ENCODE assay signal across 1 cellular context in the genomic region with DNA sequence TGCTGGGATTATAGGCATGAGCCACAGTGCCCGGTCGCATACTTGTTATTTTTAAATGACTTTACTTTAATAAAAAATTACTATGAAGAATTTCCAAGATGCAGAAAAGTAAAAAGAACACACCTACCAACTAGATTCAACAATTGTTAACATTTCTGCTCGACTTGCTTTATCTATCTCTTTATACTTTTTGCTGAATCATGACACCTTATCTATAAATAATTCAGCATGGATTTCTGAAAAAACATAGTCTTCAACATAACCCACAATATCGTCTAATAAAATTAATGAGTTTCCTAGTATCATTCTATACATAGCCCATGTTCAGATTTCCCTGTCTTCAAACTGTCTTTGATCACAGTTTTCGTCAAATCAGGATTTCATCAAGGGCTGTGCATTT.
TF ChIP-seq lines count a peak whose summit lies in the region.

No MANE protein-coding gene starts in this region.

TF ChIP-seq in K562, 482 proteins besides CTCF, POLR2A, EP300 and RAD21 (continued from another document):
- TF ChIP-seq, protein P1, sequence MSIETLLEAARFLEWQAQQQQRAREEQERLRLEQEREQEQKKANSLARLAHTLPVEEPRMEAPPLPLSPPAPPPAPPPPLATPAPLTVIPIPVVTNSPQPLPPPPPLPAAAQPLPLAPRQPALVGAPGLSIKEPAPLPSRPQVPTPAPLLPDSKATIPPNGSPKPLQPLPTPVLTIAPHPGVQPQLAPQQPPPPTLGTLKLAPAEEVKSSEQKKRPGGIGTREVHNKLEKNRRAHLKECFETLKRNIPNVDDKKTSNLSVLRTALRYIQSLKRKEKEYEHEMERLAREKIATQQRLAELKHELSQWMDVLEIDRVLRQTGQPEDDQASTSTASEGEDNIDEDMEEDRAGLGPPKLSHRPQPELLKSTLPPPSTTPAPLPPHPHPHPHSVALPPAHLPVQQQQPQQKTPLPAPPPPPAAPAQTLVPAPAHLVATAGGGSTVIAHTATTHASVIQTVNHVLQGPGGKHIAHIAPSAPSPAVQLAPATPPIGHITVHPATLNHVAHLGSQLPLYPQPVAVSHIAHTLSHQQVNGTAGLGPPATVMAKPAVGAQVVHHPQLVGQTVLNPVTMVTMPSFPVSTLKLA (conservative IDR thresholded peaks at IDR 0.05), result no peak
- TF ChIP-seq, protein P2, sequence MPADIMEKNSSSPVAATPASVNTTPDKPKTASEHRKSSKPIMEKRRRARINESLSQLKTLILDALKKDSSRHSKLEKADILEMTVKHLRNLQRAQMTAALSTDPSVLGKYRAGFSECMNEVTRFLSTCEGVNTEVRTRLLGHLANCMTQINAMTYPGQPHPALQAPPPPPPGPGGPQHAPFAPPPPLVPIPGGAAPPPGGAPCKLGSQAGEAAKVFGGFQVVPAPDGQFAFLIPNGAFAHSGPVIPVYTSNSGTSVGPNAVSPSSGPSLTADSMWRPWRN (IDR thresholded peaks at IDR 0.05; ENCODE audit: low read depth), result no peak
- TF ChIP-seq, protein P3, sequence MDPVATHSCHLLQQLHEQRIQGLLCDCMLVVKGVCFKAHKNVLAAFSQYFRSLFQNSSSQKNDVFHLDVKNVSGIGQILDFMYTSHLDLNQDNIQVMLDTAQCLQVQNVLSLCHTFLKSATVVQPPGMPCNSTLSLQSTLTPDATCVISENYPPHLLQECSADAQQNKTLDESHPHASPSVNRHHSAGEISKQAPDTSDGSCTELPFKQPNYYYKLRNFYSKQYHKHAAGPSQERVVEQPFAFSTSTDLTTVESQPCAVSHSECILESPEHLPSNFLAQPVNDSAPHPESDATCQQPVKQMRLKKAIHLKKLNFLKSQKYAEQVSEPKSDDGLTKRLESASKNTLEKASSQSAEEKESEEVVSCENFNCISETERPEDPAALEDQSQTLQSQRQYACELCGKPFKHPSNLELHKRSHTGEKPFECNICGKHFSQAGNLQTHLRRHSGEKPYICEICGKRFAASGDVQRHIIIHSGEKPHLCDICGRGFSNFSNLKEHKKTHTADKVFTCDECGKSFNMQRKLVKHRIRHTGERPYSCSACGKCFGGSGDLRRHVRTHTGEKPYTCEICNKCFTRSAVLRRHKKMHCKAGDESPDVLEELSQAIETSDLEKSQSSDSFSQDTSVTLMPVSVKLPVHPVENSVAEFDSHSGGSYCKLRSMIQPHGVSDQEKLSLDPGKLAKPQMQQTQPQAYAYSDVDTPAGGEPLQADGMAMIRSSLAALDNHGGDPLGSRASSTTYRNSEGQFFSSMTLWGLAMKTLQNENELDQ (CRISPR knock-in tag; IDR thresholded peaks at IDR 0.05; ENCODE audit: borderline replicate concordance), result no peak
- TF ChIP-seq OTX1 (CRISPR knock-in tag; IDR thresholded peaks at IDR 0.05) (no peak), SRSF7 (optimal IDR thresholded peaks at IDR 0.05; ENCODE audit: low read depth, low read length) (no peak), ZNF212 (CRISPR knock-in tag; IDR thresholded peaks at IDR 0.05) (no peak), NEUROD1 (IDR thresholded peaks at IDR 0.05; ENCODE audit: borderline replicate concordance, low read depth, low read length, partially characterized antibody) (no peak), RBM39 (optimal IDR thresholded peaks at IDR 0.05; ENCODE audit: low read depth, low read length) (no peak), FOXM1 (IDR thresholded peaks at IDR 0.05; ENCODE audit: low read depth) (no peak), FOXM1 (CRISPR knock-in tag; IDR thresholded peaks at IDR 0.05; ENCODE audit: low read depth) (no peak), ZNF324 (CRISPR knock-in tag; IDR thresholded peaks at IDR 0.05) (no peak), ESRRA (IDR thresholded peaks at IDR 0.05; ENCODE audit: borderline replicate concordance, low read depth) (no peak), SETDB1 (IDR thresholded peaks at IDR 0.05; ENCODE audit: low read length) (no peak), RBM17 (IDR thresholded peaks at IDR 0.05; ENCODE audit: borderline replicate concordance, low read depth, low read length) (no peak), HMGN3 (IDR thresholded peaks at IDR 0.05; ENCODE audit: borderline replicate concordance, extremely low read depth, insufficient read length, low read depth, low read length) (no peak), JUN (IDR thresholded peaks at IDR 0.05; ENCODE audit: borderline replicate concordance, low read depth, low read length) (no peak), JUN (CRISPR knock-in tag; IDR thresholded peaks at IDR 0.05; ENCODE audit: borderline replicate concordance) (no peak), MTA1 (IDR thresholded peaks at IDR 0.05; ENCODE audit: borderline replicate concordance) (no peak), E2F3 (CRISPR knock-in tag; IDR thresholded peaks at IDR 0.05) (no peak), NFXL1 (CRISPR knock-in tag; IDR thresholded peaks at IDR 0.05) (no peak)
- TF ChIP-seq, protein P4, sequence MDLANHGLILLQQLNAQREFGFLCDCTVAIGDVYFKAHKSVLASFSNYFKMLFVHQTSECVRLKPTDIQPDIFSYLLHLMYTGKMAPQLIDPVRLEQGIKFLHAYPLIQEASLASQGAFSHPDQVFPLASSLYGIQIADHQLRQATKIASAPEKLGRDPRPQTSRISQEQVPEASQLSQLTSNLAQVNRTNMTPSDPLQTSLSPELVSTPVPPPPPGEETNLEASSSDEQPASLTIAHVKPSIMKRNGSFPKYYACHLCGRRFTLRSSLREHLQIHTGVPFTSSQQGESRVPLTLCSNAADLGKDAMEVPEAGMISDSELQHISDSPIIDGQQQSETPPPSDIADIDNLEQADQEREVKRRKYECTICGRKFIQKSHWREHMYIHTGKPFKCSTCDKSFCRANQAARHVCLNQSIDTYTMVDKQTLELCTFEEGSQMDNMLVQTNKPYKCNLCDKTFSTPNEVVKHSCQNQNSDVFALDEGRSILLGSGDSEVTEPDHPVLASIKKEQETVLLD (IDR thresholded peaks at IDR 0.05), result no peak
- TF ChIP-seq, protein P5, sequence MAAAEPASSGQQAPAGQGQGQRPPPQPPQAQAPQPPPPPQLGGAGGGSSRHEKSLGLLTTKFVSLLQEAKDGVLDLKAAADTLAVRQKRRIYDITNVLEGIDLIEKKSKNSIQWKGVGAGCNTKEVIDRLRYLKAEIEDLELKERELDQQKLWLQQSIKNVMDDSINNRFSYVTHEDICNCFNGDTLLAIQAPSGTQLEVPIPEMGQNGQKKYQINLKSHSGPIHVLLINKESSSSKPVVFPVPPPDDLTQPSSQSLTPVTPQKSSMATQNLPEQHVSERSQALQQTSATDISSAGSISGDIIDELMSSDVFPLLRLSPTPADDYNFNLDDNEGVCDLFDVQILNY (CRISPR knock-in tag; IDR thresholded peaks at IDR 0.05), result no peak
- TF ChIP-seq, protein P6, sequence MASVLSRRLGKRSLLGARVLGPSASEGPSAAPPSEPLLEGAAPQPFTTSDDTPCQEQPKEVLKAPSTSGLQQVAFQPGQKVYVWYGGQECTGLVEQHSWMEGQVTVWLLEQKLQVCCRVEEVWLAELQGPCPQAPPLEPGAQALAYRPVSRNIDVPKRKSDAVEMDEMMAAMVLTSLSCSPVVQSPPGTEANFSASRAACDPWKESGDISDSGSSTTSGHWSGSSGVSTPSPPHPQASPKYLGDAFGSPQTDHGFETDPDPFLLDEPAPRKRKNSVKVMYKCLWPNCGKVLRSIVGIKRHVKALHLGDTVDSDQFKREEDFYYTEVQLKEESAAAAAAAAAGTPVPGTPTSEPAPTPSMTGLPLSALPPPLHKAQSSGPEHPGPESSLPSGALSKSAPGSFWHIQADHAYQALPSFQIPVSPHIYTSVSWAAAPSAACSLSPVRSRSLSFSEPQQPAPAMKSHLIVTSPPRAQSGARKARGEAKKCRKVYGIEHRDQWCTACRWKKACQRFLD (CRISPR knock-in tag; IDR thresholded peaks at IDR 0.05), result no peak
- TF ChIP-seq, protein P7, sequence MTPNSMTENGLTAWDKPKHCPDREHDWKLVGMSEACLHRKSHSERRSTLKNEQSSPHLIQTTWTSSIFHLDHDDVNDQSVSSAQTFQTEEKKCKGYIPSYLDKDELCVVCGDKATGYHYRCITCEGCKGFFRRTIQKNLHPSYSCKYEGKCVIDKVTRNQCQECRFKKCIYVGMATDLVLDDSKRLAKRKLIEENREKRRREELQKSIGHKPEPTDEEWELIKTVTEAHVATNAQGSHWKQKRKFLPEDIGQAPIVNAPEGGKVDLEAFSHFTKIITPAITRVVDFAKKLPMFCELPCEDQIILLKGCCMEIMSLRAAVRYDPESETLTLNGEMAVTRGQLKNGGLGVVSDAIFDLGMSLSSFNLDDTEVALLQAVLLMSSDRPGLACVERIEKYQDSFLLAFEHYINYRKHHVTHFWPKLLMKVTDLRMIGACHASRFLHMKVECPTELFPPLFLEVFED (CRISPR knock-in tag; conservative IDR thresholded peaks at IDR 0.05), result no peak
- TF ChIP-seq, protein P8, sequence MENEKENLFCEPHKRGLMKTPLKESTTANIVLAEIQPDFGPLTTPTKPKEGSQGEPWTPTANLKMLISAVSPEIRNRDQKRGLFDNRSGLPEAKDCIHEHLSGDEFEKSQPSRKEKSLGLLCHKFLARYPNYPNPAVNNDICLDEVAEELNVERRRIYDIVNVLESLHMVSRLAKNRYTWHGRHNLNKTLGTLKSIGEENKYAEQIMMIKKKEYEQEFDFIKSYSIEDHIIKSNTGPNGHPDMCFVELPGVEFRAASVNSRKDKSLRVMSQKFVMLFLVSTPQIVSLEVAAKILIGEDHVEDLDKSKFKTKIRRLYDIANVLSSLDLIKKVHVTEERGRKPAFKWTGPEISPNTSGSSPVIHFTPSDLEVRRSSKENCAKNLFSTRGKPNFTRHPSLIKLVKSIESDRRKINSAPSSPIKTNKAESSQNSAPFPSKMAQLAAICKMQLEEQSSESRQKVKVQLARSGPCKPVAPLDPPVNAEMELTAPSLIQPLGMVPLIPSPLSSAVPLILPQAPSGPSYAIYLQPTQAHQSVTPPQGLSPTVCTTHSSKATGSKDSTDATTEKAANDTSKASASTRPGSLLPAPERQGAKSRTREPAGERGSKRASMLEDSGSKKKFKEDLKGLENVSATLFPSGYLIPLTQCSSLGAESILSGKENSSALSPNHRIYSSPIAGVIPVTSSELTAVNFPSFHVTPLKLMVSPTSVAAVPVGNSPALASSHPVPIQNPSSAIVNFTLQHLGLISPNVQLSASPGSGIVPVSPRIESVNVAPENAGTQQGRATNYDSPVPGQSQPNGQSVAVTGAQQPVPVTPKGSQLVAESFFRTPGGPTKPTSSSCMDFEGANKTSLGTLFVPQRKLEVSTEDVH (IDR thresholded peaks at IDR 0.05; ENCODE audit: low read depth, partially characterized antibody), result no peak
